9 cellular contexts compared by ENCODE assay signal in genomic region chr11:10351768-10352641, GRCh38. TPM values are rescaled to one million over a fixed set of nuclear protein-coding genes. Genes with fewer than 3 reads are reported as not detected.
DNase-seq lines count a peak whose midpoint lies in the region; ATAC-seq, FAIRE-seq and TF ChIP-seq lines count a peak whose summit lies in the region.
"Had no signal": no experiment of that assay in that cellular context is flagged by ENCODE, and none has a peak within 500 bp of the region (broad histone marks: within the 10 kb centered on the region; RNA-seq: fewer than 3 reads in every experiment).

No MANE protein-coding gene starts in this region.

- H2AFZ ChIP-seq in astrocyte (ENCODE audit: low read depth, low read length), result peak overlapping the region; percentile 44

- H3K4me3 ChIP-seq in HUES64 (ENCODE audit: low read length) (peak overlapping the region; percentile 15), astrocyte (ENCODE audit: insufficient read depth, low read depth, low read length) (no peak overlapping the region), iPS-15b (ENCODE audit: low read depth, low read length) (peak overlapping the region; percentile 14), stomach smooth muscle (ENCODE audit: low read length in 2 of 2) (peak overlapping the region in 1 of 2 donors; percentile 40)

- no peaks in the 10 kb centered on the region for H3K79me2 ChIP-seq in astrocyte (ENCODE audit: insufficient read depth, low read length)

- H3K4me1 ChIP-seq in HUES64 (ENCODE audit: insufficient read depth, low read length) (peaks cover 48% of the 10 kb centered on the region), astrocyte (ENCODE audit: insufficient read depth, low read length) (peaks cover 24% of the 10 kb centered on the region), iPS-15b (ENCODE audit: control insufficient read depth, insufficient read depth, low read length) (peaks cover 20% of the 10 kb centered on the region), stomach smooth muscle (ENCODE audit: control insufficient read depth, insufficient read depth, low read length) (peaks cover 16% of the 10 kb centered on the region)

- no peak for FAIRE-seq in astrocyte (lab: Jason Lieb, UNC)
- FAIRE-seq: frontal cortex had no signal

- H3K4me2 ChIP-seq in astrocyte (ENCODE audit: low read length), result peak overlapping the region; percentile 71

- H3K9ac ChIP-seq in HUES64 (ENCODE audit: low read depth, low read length) (peak overlapping the region; percentile 84), astrocyte (ENCODE audit: low read length) (peak overlapping the region; percentile 44), iPS-15b (ENCODE audit: low read depth, low read length) (peak overlapping the region; percentile 40), stomach smooth muscle (ENCODE audit: low read length in 2 of 2) (no peak overlapping the region)

- DNase-seq in astrocyte (ENCODE audit: low read depth) (peak; percentile 77), DMS114 treated with DMSO at 0.1 percent for 48 hours (lab: John Stamatoyannopoulos, UW; ENCODE audit: unreplicated experiment) (no peak)
- DNase-seq in stimulated activated naive CD8-positive, alpha-beta T cell treated with anti-CD3 and anti-CD28 coated beads, Interleukin-15, amount 100 ng/mL, for 72 hours, result no peak
- DNase-seq in stimulated activated CD4-positive, alpha-beta T cell treated with anti-CD3 and anti-CD28 coated beads, Interleukin-1b, Interleukin-23, amount 100 ng/mL, for 48 hours, result no peak

- ATAC-seq in stimulated activated naive CD8-positive, alpha-beta T cell treated with anti-CD3 and anti-CD28 coated beads, Interleukin-15, amount 100 ng/mL, for 72 hours, result no peak
- ATAC-seq in GM18505 (IDR thresholded peaks at IDR 0.05; ENCODE audit: unreplicated experiment), result no peak

- peaks cover 33% of the 10 kb centered on the region for H3K4me1 Mint-ChIP-seq in astrocyte (ENCODE audit: low read depth, unreplicated experiment)
- no peaks in the 10 kb centered on the region for H3K4me1 Mint-ChIP-seq in stimulated activated naive CD8-positive, alpha-beta T cell treated with anti-CD3 and anti-CD28 coated beads, Interleukin-15, amount 100 ng/mL, for 72 hours

- H3K9me3 Mint-ChIP-seq in astrocyte (ENCODE audit: unreplicated experiment), result no peaks in the 10 kb centered on the region
- no peaks in the 10 kb centered on the region for H3K9me3 Mint-ChIP-seq in stimulated activated naive CD8-positive, alpha-beta T cell treated with anti-CD3 and anti-CD28 coated beads, Interleukin-15, amount 100 ng/mL, for 72 hours

- H4K20me1 ChIP-seq in astrocyte (ENCODE audit: insufficient read depth, low read length), result no peaks in the 10 kb centered on the region

- H3K4me3 Mint-ChIP-seq in astrocyte (ENCODE audit: unreplicated experiment), result peak overlapping the region; percentile 42
- no peak overlapping the region for H3K4me3 Mint-ChIP-seq in stimulated activated naive CD8-positive, alpha-beta T cell treated with anti-CD3 and anti-CD28 coated beads, Interleukin-15, amount 100 ng/mL, for 72 hours

- 3% methylated on average over 20 of the region's 20 CpGs for WGBS in HUES64

- H3K36me3 ChIP-seq in HUES64 (ENCODE audit: insufficient read depth, low read length), result no peaks in the 10 kb centered on the region
- H3K36me3 ChIP-seq in astrocyte (ENCODE audit: insufficient read depth, low read length), result no peaks in the 10 kb centered on the region
- H3K36me3 ChIP-seq in iPS-15b (ENCODE audit: control insufficient read depth, insufficient read depth, low read length), result no peaks in the 10 kb centered on the region
- no peaks in the 10 kb centered on the region for H3K36me3 ChIP-seq in stomach smooth muscle (ENCODE audit: control insufficient read depth in 2 of 2, insufficient read depth in 2 of 2, low read length in 2 of 2)

- H3K9me3 ChIP-seq in HUES64 (ENCODE audit: insufficient read depth, low read depth, low read length), result no peaks in the 10 kb centered on the region
- H3K9me3 ChIP-seq in astrocyte (ENCODE audit: insufficient read depth, low read depth, low read length), result no peaks in the 10 kb centered on the region
- no peaks in the 10 kb centered on the region for H3K9me3 ChIP-seq in iPS-15b (ENCODE audit: control insufficient read depth, insufficient read depth, low read length)
- no peaks in the 10 kb centered on the region for H3K9me3 ChIP-seq in stomach smooth muscle (ENCODE audit: control insufficient read depth in 2 of 2, low read length in 2 of 2)

- TF ChIP-seq CTCF in astrocyte (IDR thresholded peaks at IDR 0.05; ENCODE audit: insufficient read depth, low read depth, low read length), result no peak

- H3K36me3 Mint-ChIP-seq in astrocyte (ENCODE audit: low read depth, unreplicated experiment), result no peaks in the 10 kb centered on the region

- H3K27ac ChIP-seq in HUES64 (ENCODE audit: low read depth, low read length) (peak overlapping the region; percentile 100), astrocyte (ENCODE audit: low read depth, low read length) (peak overlapping the region; percentile 82), stomach smooth muscle (ENCODE audit: low read length) (peak overlapping the region; percentile 82)

- H3K27me3 ChIP-seq in HUES64 (ENCODE audit: insufficient read depth, low read length) (peaks cover 18% of the 10 kb centered on the region; the same call in 1 of the 2 replicates), astrocyte (ENCODE audit: insufficient read depth, low read length) (no peaks in the 10 kb centered on the region), iPS-15b (ENCODE audit: control insufficient read depth, insufficient read depth, low read length) (peaks cover 2% of the 10 kb centered on the region), stomach smooth muscle (ENCODE audit: control insufficient read depth in 1 of 2, insufficient read depth in 2 of 2, low read length in 2 of 2) (no peaks in the 10 kb centered on the region)

- no peak for TF ChIP-seq POLR2A in GM18505 (IDR thresholded peaks at IDR 0.05; ENCODE audit: borderline replicate concordance, extremely low read depth, insufficient read depth, insufficient read length)

- peak overlapping the region; percentile 99 for H3K27ac Mint-ChIP-seq in astrocyte (ENCODE audit: unreplicated experiment)
- no peak overlapping the region for H3K27ac Mint-ChIP-seq in stimulated activated naive CD8-positive, alpha-beta T cell treated with anti-CD3 and anti-CD28 coated beads, Interleukin-15, amount 100 ng/mL, for 72 hours

- peaks cover 4% of the 10 kb centered on the region for H3K27me3 Mint-ChIP-seq in astrocyte (ENCODE audit: low read depth, unreplicated experiment)
- H3K27me3 Mint-ChIP-seq in stimulated activated naive CD8-positive, alpha-beta T cell treated with anti-CD3 and anti-CD28 coated beads, Interleukin-15, amount 100 ng/mL, for 72 hours, result peaks cover 33% of the 10 kb centered on the region

RNA-seq across cellular contexts. Expression of gene ADM, which starts 47.1 kb away (rescaled TPM):
- polyA plus RNA-seq in HUES64 (2013, experiment 1 of 2), result 69.4 TPM
- polyA plus RNA-seq in HUES64 (2013, experiment 2 of 2), result 45.3 TPM
- total RNA-seq in astrocyte, result 75.9 and 78.7 TPM in 2 replicates

RNA-seq across cellular contexts. Expression of gene SBF2, which starts 58.0 kb away (rescaled TPM):
- polyA plus RNA-seq in HUES64 (2013, experiment 1 of 2), result 17.3 TPM
- polyA plus RNA-seq in HUES64 (2013, experiment 2 of 2), result 19.6 TPM
- total RNA-seq in astrocyte, result 43.7 and 50.0 TPM in 2 replicates

Comparison
In these comparisons a context has a peak if more than half of its experiments do, and no peak if none do; other contexts are left out.
1. H3K9ac ChIP-seq: peak in HUES64 (single experiment), astrocyte (single experiment) and iPS-15b (single experiment); none in stomach smooth muscle (0 of 2).
2. Peak in every context shown above with its lines, with median percentiles within 50 percentile points of each other: H3K27ac ChIP-seq.